In genomic region chr5:43164801-43165200, GRCh38 we compare ENCODE assay signal across 2 cellular contexts.
TF ChIP-seq lines count a peak whose summit lies in the region.

No MANE protein-coding gene starts in this region.

TF ChIP-seq in HEK293, 187 proteins besides CTCF, POLR2A, EP300 and RAD21:
- TF ChIP-seq ZNF121 (tag by site-specific recombination; IDR thresholded peaks at IDR 0.05) = peak; percentile 82; the same call in 1 of the 2 replicates
TF ChIP-seq in HEK293: peak in this region for 1; not testable (repeated sequence) for 186.

TF ChIP-seq in K562, 482 proteins besides CTCF, POLR2A, EP300 and RAD21:
- peak; percentile 80 for TF ChIP-seq ZNF121 (CRISPR knock-in tag; conservative IDR thresholded peaks at IDR 0.05)
